In genomic region chr12:25242981-25243764, GRCh38 we compare ENCODE assay signal across 3 cellular contexts.
TF ChIP-seq lines count a peak whose summit lies in the region.

No MANE protein-coding gene starts in this region.

TF ChIP-seq in SK-N-SH treated with all-trans-retinoic acid at 6 μM for 48 hours, 23 proteins besides CTCF, POLR2A, EP300 and RAD21:
- TF ChIP-seq ISL1 (CRISPR knock-in tag; IDR thresholded peaks at IDR 0.05): peak; percentile 21; the same call in 1 of the 2 replicates
- no peak for TF ChIP-seq RARB (CRISPR knock-in tag; IDR thresholded peaks at IDR 0.05)

TF ChIP-seq in SK-N-SH, 30 proteins besides CTCF, POLR2A, EP300 and RAD21:
- TF ChIP-seq FOXJ3 (CRISPR knock-in tag; IDR thresholded peaks at IDR 0.05): no peak
- no peak for TF ChIP-seq MAX (IDR thresholded peaks at IDR 0.05; ENCODE audit: low read depth)
- TF ChIP-seq MXI1 (IDR thresholded peaks at IDR 0.05; ENCODE audit: low read depth, low read length): no peak
- TF ChIP-seq GATA2 (CRISPR knock-in tag; IDR thresholded peaks at IDR 0.05): no peak
- TF ChIP-seq FOXM1 (IDR thresholded peaks at IDR 0.05; ENCODE audit: low read depth): no peak
- TF ChIP-seq TEAD4 (IDR thresholded peaks at IDR 0.05; ENCODE audit: borderline replicate concordance, insufficient read depth): no peak
- TF ChIP-seq RFX5 (IDR thresholded peaks at IDR 0.05; ENCODE audit: low read length): no peak

TF ChIP-seq in GM12878, 131 proteins besides CTCF, POLR2A, EP300 and RAD21:
- TF ChIP-seq ATF7 (IDR thresholded peaks at IDR 0.05; ENCODE audit: low read depth) (peak; percentile 89), SUZ12 (IDR thresholded peaks at IDR 0.05; ENCODE audit: unreplicated experiment) (no peak), HDAC2 (IDR thresholded peaks at IDR 0.05) (no peak), TCF12 (IDR thresholded peaks at IDR 0.05; ENCODE audit: low read depth, low read length) (no peak), CHD2 (IDR thresholded peaks at IDR 0.05; ENCODE audit: borderline replicate concordance, low read depth, low read length) (no peak)
TF ChIP-seq in GM12878: peak in this region for 1.
